ENCODE assay signal across 8 cellular contexts in genomic region chr5:151234476-151235238, GRCh38. TPM values are rescaled to one million over a fixed set of nuclear protein-coding genes. Genes with fewer than 3 reads are reported as not detected.
DNase-seq lines count a peak whose midpoint lies in the region; ATAC-seq, FAIRE-seq and TF ChIP-seq lines count a peak whose summit lies in the region.

No MANE protein-coding gene starts in this region.

- TF ChIP-seq CTCF in activated B cell treated with CpG ODN at 0.5 μM for 24 hours (IDR thresholded peaks at IDR 0.05) = no peak

- H3K27me3 Mint-ChIP-seq in activated B cell treated with CpG ODN at 0.5 μM for 24 hours = no peaks in the 10 kb centered on the region

- no peak for FAIRE-seq in urothelium cell line (lab: Jason Lieb, UNC)

- H3K4me1 Mint-ChIP-seq in activated B cell treated with CpG ODN at 0.5 μM for 24 hours = peaks cover 87% of the 10 kb centered on the region

- peak overlapping the region; percentile 62 for H3K4me3 Mint-ChIP-seq in activated B cell treated with CpG ODN at 0.5 μM for 24 hours

- no peaks in the 10 kb centered on the region for H3K9me3 Mint-ChIP-seq in activated B cell treated with CpG ODN at 0.5 μM for 24 hours

- POLR2A ChIA-PET in activated B cell treated with CpG ODN at 0.5 μM for 24 hours (lab: Charles Lee) = interaction anchor here (0.6 to 3.8 kb wide), 11 partner anchors 12 to 221 kb away, joined by 3 to 63 read pairs (median 4); partner anchors contain the start of genes CCDC69 and GM2A

- intact Hi-C loops in activated B cell treated with CpG ODN at 0.5 μM for 24 hours (cut with micrococcal nuclease) = loop anchor here (1.0 kb wide), 1 partner anchor 10 kb away; the partner anchor contains the start of gene CCDC69

- ATAC-seq in GM18909 (IDR thresholded peaks at IDR 0.05; ENCODE audit: poor library complexity, unreplicated experiment) = peak; percentile 77
- ATAC-seq in HG03064 (IDR thresholded peaks at IDR 0.05; ENCODE audit: low read depth, unreplicated experiment) = peak; percentile 55
- peak; percentile 45 for ATAC-seq in activated B cell treated with CpG ODN at 0.5 μM for 24 hours (ENCODE audit: low read depth)

- no peaks in the 10 kb centered on the region for H3K36me3 Mint-ChIP-seq in activated B cell treated with CpG ODN at 0.5 μM for 24 hours (ENCODE audit: low read depth)

- peak overlapping the region; percentile 89 for H3K27ac Mint-ChIP-seq in activated B cell treated with CpG ODN at 0.5 μM for 24 hours

- DNase-seq in AG08396 (ENCODE audit: low spot score) = peak; percentile 62
- no peak for DNase-seq in activated B cell treated with CpG ODN at 0.5 μM for 24 hours
- peak; percentile 92 for DNase-seq in iris pigment epithelial cell (ENCODE audit: low read depth)
- peak; percentile 55 for DNase-seq in urothelium cell line (ENCODE audit: low spot score)
- no peak for DNase-seq in NCI-H2107 treated with DMSO at 0.1 percent for 48 hours (lab: John Stamatoyannopoulos, UW; ENCODE audit: unreplicated experiment)
- no peak for DNase-seq in T-helper 9 cell

- CTCF ChIA-PET in activated B cell treated with CpG ODN at 0.5 μM for 24 hours (lab: Charles Lee) = interaction anchor here (1.0 to 3.2 kb wide), 9 partner anchors 11 to 119 kb away, joined by 3 to 26 read pairs (median 4); partner anchors contain the start of genes CCDC69 and GM2A

RNA-seq across cellular contexts. Expression of gene CCDC69, which starts 10.8 kb away (rescaled TPM):
- 98.9 and 109 TPM in 2 replicates for total RNA-seq in activated B cell treated with CpG ODN at 0.5 μM for 24 hours

RNA-seq across cellular contexts. Expression of gene GM2A, which starts 18.3 kb away (rescaled TPM):
- total RNA-seq in activated B cell treated with CpG ODN at 0.5 μM for 24 hours = 51.3 and 53.1 TPM in 2 replicates

Comparison
In these comparisons a context has a peak if more than half of its experiments do, and no peak if none do; other contexts are left out.
1. DNase-seq: peak in AG08396 (single experiment), iris pigment epithelial cell (single experiment) and urothelium cell line (single experiment); none in activated B cell treated with CpG ODN at 0.5 μM for 24 hours (single experiment), NCI-H2107 treated with DMSO at 0.1 percent for 48 hours (single experiment) and T-helper 9 cell (single experiment).
2. Peak in every context shown above with its lines, with median percentiles within 50 percentile points of each other: ATAC-seq.